Comparison of ENCODE assay signal across 15 cellular contexts in genomic region chr11:128310676-128311445, GRCh38.
A peak's percentile ranks its signal among the peaks of the same experiment; 100 is the strongest.
DNase-seq lines count a peak whose midpoint lies in the region; ATAC-seq and TF ChIP-seq lines count a peak whose summit lies in the region.
"Had no signal": no experiment of that assay in that cellular context is flagged by ENCODE, and none has a peak within 500 bp of the region (broad histone marks: within the 10 kb centered on the region; RNA-seq: fewer than 3 reads in every experiment).

No MANE protein-coding gene starts in this region.

- no peak overlapping the region for H2AFZ ChIP-seq in mammary epithelial cell (ENCODE audit: low read depth, low read length)
- H2AFZ ChIP-seq: PC-9 had no signal

- H3K4me1 Mint-ChIP-seq in MCF 10A (ENCODE audit: insufficient read depth, unreplicated experiment) (no peaks in the 10 kb centered on the region), T-helper 17 cell (peaks cover 32% of the 10 kb centered on the region)

- no peaks in the 10 kb centered on the region for H3K27me3 ChIP-seq in mammary epithelial cell (ENCODE audit: insufficient read depth, low read length)
- H3K27me3 ChIP-seq in esophagus muscularis mucosa = no peaks in the 10 kb centered on the region
- H3K27me3 ChIP-seq in thymus (ENCODE audit: control insufficient read depth, insufficient read depth) = no peaks in the 10 kb centered on the region
- H3K27me3 ChIP-seq: breast epithelium, gastroesophageal sphincter had no signal

- H3K36me3 ChIP-seq in mammary epithelial cell (ENCODE audit: insufficient read depth, low read length) = no peaks in the 10 kb centered on the region
- no peaks in the 10 kb centered on the region for H3K36me3 ChIP-seq in esophagus muscularis mucosa
- no peaks in the 10 kb centered on the region for H3K36me3 ChIP-seq in thymus (ENCODE audit: control insufficient read depth, insufficient read depth)
- H3K36me3 ChIP-seq: breast epithelium, gastroesophageal sphincter had no signal

- H3K9me3 ChIP-seq in mammary epithelial cell (replicated peaks; ENCODE audit: insufficient read depth, low read length) = no peaks in the 10 kb centered on the region
- no peaks in the 10 kb centered on the region for H3K9me3 ChIP-seq in T-helper 17 cell (ENCODE audit: control insufficient read depth, low read length, poor library complexity, severe bottlenecking)
- H3K9me3 ChIP-seq in esophagus muscularis mucosa = peaks cover 0 to 6% (median 0%) of the 10 kb centered on the region in 4 donors
- H3K9me3 ChIP-seq in thymus (ENCODE audit: control insufficient read depth) = peaks cover 5% of the 10 kb centered on the region

- no peaks in the 10 kb centered on the region for H4K20me1 ChIP-seq in mammary epithelial cell (ENCODE audit: insufficient read depth, low read length)

- no peaks in the 10 kb centered on the region for H3K27me3 Mint-ChIP-seq in MCF 10A (ENCODE audit: insufficient read depth, unreplicated experiment)
- no peaks in the 10 kb centered on the region for H3K27me3 Mint-ChIP-seq in T-helper 17 cell

- H3K79me2 ChIP-seq in mammary epithelial cell (ENCODE audit: insufficient read depth, low read length) = no peaks in the 10 kb centered on the region

- H3K27ac ChIP-seq in mammary epithelial cell (ENCODE audit: insufficient read depth, low read depth, low read length) = no peak overlapping the region
- no peak overlapping the region for H3K27ac ChIP-seq in esophagus muscularis mucosa (replicated peaks in 1 of 4)
- peak overlapping the region; percentile 58 for H3K27ac ChIP-seq in thymus (ENCODE audit: low read depth)
- H3K27ac ChIP-seq: breast epithelium, dorsolateral prefrontal cortex, gastroesophageal sphincter, PC-9 had no signal

- H3K4me3 Mint-ChIP-seq in MCF 10A (ENCODE audit: unreplicated experiment) (no peak overlapping the region), T-helper 17 cell (peak overlapping the region; percentile 39)

- POLR2A ChIA-PET in MCF 10A (lab: Yijun Ruan, JAX) = no interaction called here

- TF ChIP-seq EP300 in esophagus muscularis mucosa (IDR thresholded peaks at IDR 0.05) = no peak

- dilution Hi-C loops in mammary epithelial cell (cut with HindIII; ENCODE audit: low sequenced_read_pairs) = loop anchor here (25.0 kb wide), 2 partner anchors 326 to 526 kb away; no protein-coding TSS in a partner anchor

- H3K9ac ChIP-seq in mammary epithelial cell (ENCODE audit: insufficient read depth, low read length) = no peak overlapping the region

- H3K36me3 Mint-ChIP-seq in MCF 10A (ENCODE audit: insufficient read depth, unreplicated experiment) (no peaks in the 10 kb centered on the region), T-helper 17 cell (ENCODE audit: low read depth) (peaks cover 7% of the 10 kb centered on the region)

- no peak for TF ChIP-seq CTCF in mammary epithelial cell (conservative IDR thresholded peaks at IDR 0.05 in 1 of 2, IDR thresholded peaks at IDR 0.05 in 1 of 2; ENCODE audit: extremely low read depth in 1 of 2, insufficient read depth in 1 of 2, low read depth in 1 of 2, low read length in 2 of 2)
- TF ChIP-seq CTCF in MCF 10A (IDR thresholded peaks at IDR 0.05; ENCODE audit: unreplicated experiment) = no peak
- no peak for TF ChIP-seq CTCF in esophagus muscularis mucosa (IDR thresholded peaks at IDR 0.05)

- intact Hi-C loops in mammary epithelial cell (cut with micrococcal nuclease) (no loop called here), MCF 10A (cut with micrococcal nuclease) (no loop called here), esophagus muscularis mucosa (cut with DNase I) (no loop called here)

- no peak overlapping the region for H3K27ac Mint-ChIP-seq in MCF 10A (ENCODE audit: low read depth, unreplicated experiment)
- H3K27ac Mint-ChIP-seq in T-helper 17 cell = peak overlapping the region; percentile 92

- no peak overlapping the region for H3K4me2 ChIP-seq in mammary epithelial cell (ENCODE audit: insufficient read depth, low read depth, low read length)
- H3K4me2 ChIP-seq: PC-9 had no signal

- ATAC-seq in T-helper 17 cell = peak; percentile 46
- ATAC-seq in GM21717 (IDR thresholded peaks at IDR 0.05; ENCODE audit: unreplicated experiment) = no peak
- ATAC-seq: gastroesophageal sphincter had no signal

- CTCF ChIA-PET in mammary epithelial cell (lab: Charles Lee; ENCODE audit: low non-redundant PET) (no interaction called here), MCF 10A (lab: Yijun Ruan, JAX) (no interaction called here)

- H3K4me3 ChIP-seq in mammary epithelial cell (replicated peaks in 1 of 3; ENCODE audit: insufficient read depth in 1 of 3, low read depth in 2 of 3, low read length in 3 of 3) (no peak overlapping the region), esophagus muscularis mucosa (no peak overlapping the region), thymus (ENCODE audit: low read length) (no peak overlapping the region)
- H3K4me3 ChIP-seq: breast epithelium, dorsolateral prefrontal cortex, gastroesophageal sphincter, PC-9 had no signal

- H3K4me1 ChIP-seq in mammary epithelial cell (ENCODE audit: insufficient read depth, low read length) (no peaks in the 10 kb centered on the region), esophagus muscularis mucosa (no peaks in the 10 kb centered on the region), thymus (ENCODE audit: control insufficient read depth, insufficient read depth, low read length) (peaks cover 40% of the 10 kb centered on the region)
- H3K4me1 ChIP-seq: breast epithelium, gastroesophageal sphincter had no signal

- DNase-seq in mammary epithelial cell = peak; percentile 12
- no peak for DNase-seq in MCF 10A (ENCODE audit: unreplicated experiment)
- DNase-seq in T-helper 17 cell = no peak
- peak; percentile 66 for DNase-seq in esophagus muscularis mucosa (ENCODE audit: extremely low spot score)
- DNase-seq in HT-29 (ENCODE audit: low spot score) = no peak
- DNase-seq: dorsolateral prefrontal cortex, erythroblast, NCI-H1436 treated with DMSO at 0.1 percent for 48 hours, NCI-H774, occipital lobe, PC-9 had no signal

- no peaks in the 10 kb centered on the region for H3K9me3 Mint-ChIP-seq in MCF 10A (ENCODE audit: unreplicated experiment)

- in situ Hi-C loops in mammary epithelial cell (cut with MboI; ENCODE audit: low sequenced_read_pairs in 2 of 2) = no loop called here

- WGBS in mammary epithelial cell (ENCODE audit: low coverage, missing lambda C conversion rate) = 81% methylated on average over 7 of the region's 7 CpGs
- WGBS in esophagus muscularis mucosa = 94% methylated on average over 7 of the region's 7 CpGs
- 90% methylated on average over 7 of the region's 7 CpGs for WGBS in thymus

- TF ChIP-seq POLR2A in esophagus muscularis mucosa (IDR thresholded peaks at IDR 0.05; ENCODE audit: low read depth) = no peak

- BruUV-seq in mammary epithelial cell (replicated peaks; lab: Mats Ljungman, UMichigan) = no TSS peak
- no TSS peak for BruUV-seq in MCF 10A (replicated peaks; lab: Mats Ljungman, UMichigan)

Comparison
In these comparisons a context has a peak if more than half of its experiments do, and no peak if none do; other contexts are left out.
1. DNase-seq: peak in mammary epithelial cell (single experiment) and esophagus muscularis mucosa (single experiment); none in MCF 10A (single experiment), T-helper 17 cell (0 of 3) and HT-29 (single experiment).